ENCODE assay signal across 1 cellular context in genomic region chr6:35920793-35921732, GRCh38.
TF ChIP-seq lines count a peak whose summit lies in the region.

SRPK1 (minus strand) TSS chr6:35921098; CDS start chr6:35921056, 42 bp downstream.

TF ChIP-seq in K562, 482 proteins besides CTCF, POLR2A, EP300 and RAD21 (continued from another document and continues in another):
- TF ChIP-seq ATF3 (IDR thresholded peaks at IDR 0.05) (no peak; the same call in 1 of the 2 replicates), ATF3 (CRISPR knock-in tag; conservative IDR thresholded peaks at IDR 0.05) (no peak), SMAD3 (CRISPR knock-in tag; conservative IDR thresholded peaks at IDR 0.05) (no peak), CC2D1A (IDR thresholded peaks at IDR 0.05) (no peak; the same call in 1 of the 2 replicates), ZBTB2 (IDR thresholded peaks at IDR 0.05) (peak; percentile 75), ELK1 (CRISPR knock-in tag; IDR thresholded peaks at IDR 0.05) (no peak), DPF2 (IDR thresholded peaks at IDR 0.05) (peak; percentile 74), ZKSCAN8 (CRISPR knock-in tag; IDR thresholded peaks at IDR 0.05) (no peak), ZNF589 (CRISPR knock-in tag; IDR thresholded peaks at IDR 0.05; ENCODE audit: low read depth) (peak; percentile 66; the same call in 1 of the 2 replicates), ETV6 (IDR thresholded peaks at IDR 0.05; ENCODE audit: borderline replicate concordance in 1 of 2, low read depth in 2 of 2, low read length in 1 of 2) (no peak), ETV6 (CRISPR knock-in tag; IDR thresholded peaks at IDR 0.05; ENCODE audit: borderline replicate concordance) (no peak), NFRKB (IDR thresholded peaks at IDR 0.05; ENCODE audit: low read depth) (peak; percentile 50; the same call in 1 of the 2 replicates), ZBTB7A (IDR thresholded peaks at IDR 0.05; ENCODE audit: borderline replicate concordance, control insufficient read depth, low read depth, low read length) (peak; percentile 92), FIP1L1 (IDR thresholded peaks at IDR 0.05; ENCODE audit: low read depth, low read length, poor library complexity, severe bottlenecking) (peak; percentile 73), MAFF (IDR thresholded peaks at IDR 0.05; ENCODE audit: low read length) (peak; percentile 56), IFI16 (CRISPR knock-in tag; IDR thresholded peaks at IDR 0.05) (no peak), PHF20 (IDR thresholded peaks at IDR 0.05; ENCODE audit: partially characterized antibody) (no peak), CBX1 (IDR thresholded peaks at IDR 0.05; ENCODE audit: low read depth) (peak; percentile 83; the same call in 1 of the 2 replicates), ZBTB17 (CRISPR knock-in tag; IDR thresholded peaks at IDR 0.05) (no peak; the same call in 1 of the 2 replicates), MITF (IDR thresholded peaks at IDR 0.05) (no peak), SUPT5H (IDR thresholded peaks at IDR 0.05) (peak; percentile 93), ZBTB12 (CRISPR knock-in tag; IDR thresholded peaks at IDR 0.05) (no peak), HDAC3 (IDR thresholded peaks at IDR 0.05; ENCODE audit: borderline replicate concordance, partially characterized antibody) (peak; percentile 29), KDM2B (CRISPR knock-in tag; IDR thresholded peaks at IDR 0.05) (peak; percentile 68; the same call in 1 of the 2 replicates), MXD1 (CRISPR knock-in tag; IDR thresholded peaks at IDR 0.05; ENCODE audit: borderline replicate concordance, poor library complexity, severe bottlenecking) (peak; percentile 33), CBFB (CRISPR knock-in tag; IDR thresholded peaks at IDR 0.05) (no peak), ZNF395 (CRISPR knock-in tag; IDR thresholded peaks at IDR 0.05) (0 out of 2 replicates have a peak, but pooled peaks have one; percentile 49), ATF1 (CRISPR knock-in tag; IDR thresholded peaks at IDR 0.05) (no peak), ATF1 (tag; IDR thresholded peaks at IDR 0.05) (0 out of 2 replicates have a peak, but pooled peaks have one; percentile 39), ARID3B (CRISPR knock-in tag; IDR thresholded peaks at IDR 0.05; ENCODE audit: borderline replicate concordance) (no peak), DNMT1 (IDR thresholded peaks at IDR 0.05) (no peak), BRF1 (IDR thresholded peaks at IDR 0.05; ENCODE audit: borderline replicate concordance, extremely low read depth, insufficient read length) (no peak), RBM14 (IDR thresholded peaks at IDR 0.05; ENCODE audit: borderline replicate concordance, insufficient read depth, low read depth, low read length) (no peak), SP1 (CRISPR knock-in tag; IDR thresholded peaks at IDR 0.05) (peak; percentile 71; the same call in 1 of the 2 replicates), ZNF445 (CRISPR knock-in tag; IDR thresholded peaks at IDR 0.05; ENCODE audit: low read depth) (no peak), BCLAF1 (IDR thresholded peaks at IDR 0.05; ENCODE audit: borderline replicate concordance in 1 of 2, control insufficient read depth in 1 of 2, low read depth in 2 of 2, low read length in 1 of 2) (no peak), SREBF1 (IDR thresholded peaks at IDR 0.05; ENCODE audit: borderline replicate concordance, low read depth, low read length) (no peak), TAF7 (tag; IDR thresholded peaks at IDR 0.05) (no peak), NR2F6 (CRISPR knock-in tag; IDR thresholded peaks at IDR 0.05) (no peak), NFXL1 (CRISPR knock-in tag; IDR thresholded peaks at IDR 0.05) (no peak), ZC3H4 (CRISPR knock-in tag; IDR thresholded peaks at IDR 0.05; ENCODE audit: borderline replicate concordance) (no peak), NBN (IDR thresholded peaks at IDR 0.05; ENCODE audit: low read depth) (peak; percentile 79; the same call in 1 of the 2 replicates), THRB (CRISPR knock-in tag; conservative IDR thresholded peaks at IDR 0.05) (no peak), ZNF592 (IDR thresholded peaks at IDR 0.05) (peak; percentile 4; the same call in 1 of the 2 replicates)
